25 cellular contexts compared by ENCODE assay signal in the genomic region with DNA sequence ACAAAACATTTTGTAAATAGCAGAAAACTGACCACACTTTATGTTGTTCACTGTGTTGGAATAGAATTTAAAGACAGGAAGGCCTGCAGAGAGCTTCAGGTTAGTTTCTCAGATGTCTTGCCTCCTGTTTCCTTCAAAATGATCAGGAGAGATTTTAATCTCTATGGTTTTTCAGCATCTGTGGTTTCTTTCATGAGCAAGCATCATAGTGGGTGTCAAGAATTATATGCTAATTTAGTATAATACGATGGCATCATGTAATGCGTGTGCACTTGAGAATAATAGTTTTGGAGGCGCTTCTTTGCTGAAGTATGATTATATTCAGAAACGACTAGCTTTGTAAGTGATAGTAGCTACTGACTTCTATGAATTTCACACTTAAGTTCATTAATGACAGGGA.
"Had no signal": no experiment of that assay in that cellular context is flagged by ENCODE, and none has a peak within 500 bp of the region (broad histone marks: within the 10 kb centered on the region; RNA-seq: fewer than 3 reads in every experiment).

No MANE protein-coding gene starts in this region.

- ATAC-seq: esophagus mucosa; left lung; natural killer cell treated with Interleukin-12 subunit alpha and Interleukin-12 subunit beta and Interleukin-15 and Interleukin-18, amount 100 ng/mL, for 72 hours; right cardiac atrium had no signal

- H2AFZ ChIP-seq: hepatocyte had no signal

- H3K27me3 ChIP-seq: hepatocyte, left lung, tibial artery had no signal

- H3K27ac Mint-ChIP-seq: activated T-helper 2 cell treated with anti-CD3 and anti-CD28 coated beads, Interferon-gamma antibody, Interleukin-2, Interleukin-4, amounts not matched to agents 10 μg/mL and 5 μg/mL and 100 μg/mL, durations not matched to agents 14 hours and 24 hours and 36 hours; immature natural killer cell; mesothelial cell of epicardium; natural killer cell treated with Interleukin-12 subunit alpha and Interleukin-12 subunit beta and Interleukin-15 and Interleukin-18, amount 100 ng/mL, for 72 hours had no signal

- H3K9me3 Mint-ChIP-seq: mesothelial cell of epicardium had no signal

- H3K79me2 ChIP-seq: hepatocyte had no signal

- H3K4me2 ChIP-seq: hepatocyte had no signal

- DNase-seq: activated CD4-positive, alpha-beta T cell treated with anti-CD3 and anti-CD28 coated beads, Interleukin-2, amount 50 U/mL, for 48 hours; activated CD8-positive, alpha-beta memory T cell treated with anti-CD3 and anti-CD28 coated beads, Interleukin-2, amount 50 U/mL, for 48 hours; activated naive CD4-positive, alpha-beta T cell; effector memory CD4-positive, alpha-beta T cell; foreskin melanocyte; glutamatergic neuron; immature natural killer cell; left lung; right cardiac atrium; stimulated activated CD4-positive, alpha-beta T cell treated with anti-CD3 and anti-CD28 coated beads, Interleukin-4, amount 100 ng/mL, for 24 hours; stimulated activated naive CD4-positive, alpha-beta T cell treated with Interleukin-2 at 50 U/mL for 16 hours; tibial artery; WERI-Rb-1 had no signal

- H3K36me3 Mint-ChIP-seq: immature natural killer cell; mesothelial cell of epicardium; natural killer cell treated with Interleukin-12 subunit alpha and Interleukin-12 subunit beta and Interleukin-15 and Interleukin-18, amount 100 ng/mL, for 72 hours had no signal

- FAIRE-seq: astrocyte, colon, endothelial cell of umbilical vein, TTC549 had no signal

- H3K36me3 ChIP-seq: left lung, prostate gland, tibial artery, WERI-Rb-1 had no signal

- H3K4me3 ChIP-seq: hepatocyte, left lung, prostate gland, SK-N-MC, tibial artery had no signal

- H3K4me1 ChIP-seq: left lung, prostate gland had no signal

- H3K4me1 Mint-ChIP-seq: central memory CD8-positive, alpha-beta T cell; immature natural killer cell; mesothelial cell of epicardium had no signal

- H3K27ac ChIP-seq: hepatocyte, left lung, prostate gland, SK-N-MC, tibial artery, WERI-Rb-1 had no signal

- H3K9me3 ChIP-seq: left lung, prostate gland had no signal

- H3K27me3 Mint-ChIP-seq: central memory CD8-positive, alpha-beta T cell; natural killer cell treated with Interleukin-12 subunit alpha and Interleukin-12 subunit beta and Interleukin-15 and Interleukin-18, amount 100 ng/mL, for 72 hours had no signal

- H3K4me3 Mint-ChIP-seq: central memory CD8-positive, alpha-beta T cell; immature natural killer cell; mesothelial cell of epicardium; natural killer cell treated with Interleukin-12 subunit alpha and Interleukin-12 subunit beta and Interleukin-15 and Interleukin-18, amount 100 ng/mL, for 72 hours had no signal
